ENCODE assay signal across 21 cellular contexts in genomic region chr5:91229031-91229623, GRCh38.
"Had no signal": no experiment of that assay in that cellular context is flagged by ENCODE, and none has a peak within 500 bp of the region (broad histone marks: within the 10 kb centered on the region; RNA-seq: fewer than 3 reads in every experiment).

No MANE protein-coding gene starts in this region.

- H3K9me3 ChIP-seq: gastrocnemius medialis, mucosa of descending colon, right atrium auricular region, tibial artery had no signal

- H3K27me3 Mint-ChIP-seq: progenitor cell of endocrine pancreas had no signal

- H3K4me3 ChIP-seq: cardiac muscle cell, gastrocnemius medialis, mucosa of descending colon, right atrium auricular region, tibial artery had no signal

- H3K27ac ChIP-seq: cardiac muscle cell, gastrocnemius medialis, right atrium auricular region, tibial artery had no signal

- H3K4me1 ChIP-seq: gastrocnemius medialis, right atrium auricular region had no signal

- H3K4me3 Mint-ChIP-seq: activated CD4-positive, alpha-beta memory T cell treated with anti-CD3 and anti-CD28 coated beads for 36 hours; effector memory CD8-positive, alpha-beta T cell; naive B cell; neural crest cell; T-helper 2 cell treated with Interferon-gamma antibody and Interleukin-4, amounts not matched to agents 5 μg/mL and 100 μg/mL, for 36 hours; WTC11 had no signal

- H3K36me3 ChIP-seq: cardiac muscle cell, gastrocnemius medialis, right atrium auricular region, tibial artery had no signal

- ATAC-seq: effector memory CD8-positive, alpha-beta T cell; gastrocnemius medialis; mucosa of descending colon; stimulated activated naive CD8-positive, alpha-beta T cell treated with anti-CD3 and anti-CD28 coated beads, Interleukin-15, Interleukin-2, amounts not matched to agents 100 U/mL and 50 U/mL, for 24 hours; WTC11 had no signal

- H3K27me3 ChIP-seq: cardiac muscle cell, gastrocnemius medialis, right atrium auricular region, tibial artery had no signal

- H3K4me1 Mint-ChIP-seq: naive B cell, neural crest cell had no signal

- FAIRE-seq: urothelium cell line had no signal

- DNase-seq: activated CD4-positive, alpha-beta memory T cell treated with anti-CD3 and anti-CD28 coated beads for 36 hours; activated CD4-positive, alpha-beta T cell treated with anti-CD3 and anti-CD28 coated beads for 4 hours; activated naive CD4-positive, alpha-beta T cell treated with anti-CD3 and anti-CD28 coated beads, Interleukin-2, amount 50 U/mL, for 16 hours; activated T-cell treated with anti-CD3 and anti-CD28 coated beads, Interleukin-2, amount 50 U/mL, for 1 hour; effector memory CD8-positive, alpha-beta T cell; gastrocnemius medialis; head of caudate nucleus; mesenchymal stem cell; mucosa of descending colon; naive B cell; stimulated activated naive CD8-positive, alpha-beta T cell treated with anti-CD3 and anti-CD28 coated beads, Interleukin-15, Interleukin-2, amounts not matched to agents 100 U/mL and 50 U/mL, for 24 hours; substantia nigra; tibial artery had no signal

- H3K27ac Mint-ChIP-seq: activated CD4-positive, alpha-beta memory T cell treated with anti-CD3 and anti-CD28 coated beads for 36 hours; activated T-helper 2 cell treated with anti-CD3 and anti-CD28 coated beads, Interferon-gamma antibody, Interleukin-2, Interleukin-4, amounts not matched to agents 10 μg/mL and 5 μg/mL and 100 μg/mL, durations not matched to agents 14 hours and 24 hours and 36 hours; effector memory CD8-positive, alpha-beta T cell; naive B cell; progenitor cell of endocrine pancreas; T-helper 2 cell treated with Interferon-gamma antibody and Interleukin-4, amounts not matched to agents 5 μg/mL and 100 μg/mL, for 36 hours; WTC11 had no signal
